In genomic region chr17:13562271-13562800, GRCh38 we compare ENCODE assay signal across 12 cellular contexts. TPM values are rescaled to one million over a fixed set of nuclear protein-coding genes. Genes with fewer than 3 reads are reported as not detected.
A peak's percentile ranks its signal among the peaks of the same experiment; 100 is the strongest.
DNase-seq lines count a peak whose midpoint lies in the region; ATAC-seq, FAIRE-seq and TF ChIP-seq lines count a peak whose summit lies in the region.
"Had no signal": no experiment of that assay in that cellular context is flagged by ENCODE, and none has a peak within 500 bp of the region (broad histone marks: within the 10 kb centered on the region; RNA-seq: fewer than 3 reads in every experiment).

No MANE protein-coding gene starts in this region.

- no peak overlapping the region for H3K4me3 ChIP-seq in K562
- H3K4me3 ChIP-seq in stomach = no peak overlapping the region
- H3K4me3 ChIP-seq: gastrocnemius medialis had no signal

- TF ChIP-seq CTCF in K562 (IDR thresholded peaks at IDR 0.05 in 2 of 3, conservative IDR thresholded peaks at IDR 0.05 in 1 of 3; ENCODE audit: insufficient read depth in 2 of 3, low read depth in 1 of 3, low read length in 3 of 3) = no peak
- TF ChIP-seq CTCF in stomach (IDR thresholded peaks at IDR 0.05) = no peak

- H3K4me2 ChIP-seq in K562 (ENCODE audit: insufficient read depth, low read length) = peak overlapping the region; percentile 25

- H3K9me3 ChIP-seq in K562 (replicated peaks; ENCODE audit: control insufficient read depth, insufficient read depth, low read depth, low read length) (no peaks in the 10 kb centered on the region; the same call in 1 of the 2 replicates), stomach (peaks cover 0 to 7% (median 6%) of the 10 kb centered on the region in 4 donors)
- H3K9me3 ChIP-seq: gastrocnemius medialis had no signal

- TF ChIP-seq EP300 in K562 (IDR thresholded peaks at IDR 0.05; ENCODE audit: low read length) (no peak), stomach (IDR thresholded peaks at IDR 0.05) (no peak)

- H3K9me1 ChIP-seq in K562 (ENCODE audit: control insufficient read depth, insufficient read depth, low read length) = no peaks in the 10 kb centered on the region

- BruUV-seq in K562 (replicated peaks; lab: Mats Ljungman, UMichigan) = no TSS peak

- H3K27ac ChIP-seq in K562 (ENCODE audit: extremely low read depth, low read depth, low read length) (peak overlapping the region; percentile 40; the same call in 1 of the 3 replicates), stomach (no peak overlapping the region)
- H3K27ac ChIP-seq: gastrocnemius medialis had no signal

- H4K20me1 ChIP-seq in K562 (replicated peaks; ENCODE audit: control insufficient read depth, insufficient read depth, low read length) = no peaks in the 10 kb centered on the region

- no peaks in the 10 kb centered on the region; the same call in 1 of the 3 replicates for H3K79me2 ChIP-seq in K562 (ENCODE audit: control insufficient read depth, insufficient read depth, low read length)

- intact Hi-C loops in K562 (cut with micrococcal nuclease) = no loop called here
- intact Hi-C loops in stomach (cut with DNase I; ENCODE audit: low total_unique reads) = no loop called here

- 31% methylated on average over 10 of the region's 13 CpGs for WGBS in K562 (ENCODE audit: insufficient coverage, low coverage, missing lambda C conversion rate)
- 66 to 75% (median 73%) methylated on average over 13 of the region's 13 CpGs for WGBS in stomach, 5 donors

- H3K36me3 ChIP-seq in K562 (ENCODE audit: control insufficient read depth, insufficient read depth, low read length) (0 out of 3 replicates have a peak, but pooled peaks cover 3% of the 10 kb centered on the region), stomach (no peaks in the 10 kb centered on the region)
- H3K36me3 ChIP-seq: gastrocnemius medialis had no signal

- TF ChIP-seq POLR2A in K562 (conservative IDR thresholded peaks at IDR 0.05) (no peak), stomach (IDR thresholded peaks at IDR 0.05) (no peak)

- in situ Hi-C loops in ACHN (cut with HindIII; ENCODE audit: low pct_ligation_motif_present, low pct_unique_long_range_greater_than_20kb, low sequenced_read_pairs) = no loop called here
- in situ Hi-C loops in K562 (cut with MboI) = no loop called here

- no peak for TF ChIP-seq RAD21 in K562 (CRISPR knock-in tag; conservative IDR thresholded peaks at IDR 0.05 in 1 of 2, IDR thresholded peaks at IDR 0.05 in 1 of 2)

- 0 out of 4 replicates have a peak overlapping the region, but pooled peaks of 1 of the 2 experiments have one; percentile 28 for H3K9ac ChIP-seq in K562 (ENCODE audit: insufficient read depth in 1 of 2, low read depth in 2 of 2, low read length in 2 of 2)

- H3K27me3 ChIP-seq in K562 (ENCODE audit: control insufficient read depth in 2 of 2, insufficient read depth in 2 of 2, low read length in 2 of 2) = no peaks in the 10 kb centered on the region
- H3K27me3 ChIP-seq in stomach = no peaks in the 10 kb centered on the region
- H3K27me3 ChIP-seq: gastrocnemius medialis had no signal

- DNase-seq in ACHN = peak; percentile 98
- DNase-seq in HS-5 (ENCODE audit: low read depth) = peak; percentile 89
- DNase-seq in K562 (ENCODE audit: extremely low read depth in 1 of 4, low spot score in 3 of 4) = peak in 2 of 4 experiments; percentile 31 to 49
- DNase-seq in kidney tubule cell (ENCODE audit: low spot score) = peak; percentile 91
- no peak for DNase-seq in Ammon's horn (ENCODE audit: low spot score)
- DNase-seq in NCI-H187 treated with DMSO at 0.1 percent for 48 hours (lab: John Stamatoyannopoulos, UW) = no peak
- no peak for DNase-seq in AG08395 (ENCODE audit: low spot score)
- DNase-seq in stomach = no peak
- DNase-seq: activated CD4-positive, alpha-beta memory T cell treated with anti-CD3 and anti-CD28 coated beads for 36 hours; Karpas-422; stimulated activated naive CD8-positive, alpha-beta T cell treated with anti-CD3 and anti-CD28 coated beads, Interleukin-15, Interleukin-2, amounts not matched to agents 100 U/mL and 50 U/mL, for 24 hours had no signal

- peak; percentile 79 for FAIRE-seq in K562 (lab: Jason Lieb, UNC)

- ATAC-seq in K562 = peak; percentile 80
- ATAC-seq: stimulated activated naive CD8-positive, alpha-beta T cell treated with anti-CD3 and anti-CD28 coated beads, Interleukin-15, Interleukin-2, amounts not matched to agents 100 U/mL and 50 U/mL, for 24 hours had no signal

- peak overlapping the region; percentile 59; the same call in 1 of the 2 replicates for H2AFZ ChIP-seq in K562 (ENCODE audit: low read depth, low read length)

- H3K4me1 ChIP-seq in K562 (replicated peaks in 1 of 2; ENCODE audit: control insufficient read depth in 2 of 2, insufficient read depth in 2 of 2, low read length in 2 of 2) = peaks cover 9 to 20% of the 10 kb centered on the region in 2 experiments; a peak in 4 of 5 replicates
- H3K4me1 ChIP-seq in stomach = no peaks in the 10 kb centered on the region
- H3K4me1 ChIP-seq: gastrocnemius medialis had no signal

- POLR2A ChIA-PET in K562 (lab: Yijun Ruan, JAX) = interaction anchor here (0.8 to 1.1 kb wide), 3 partner anchors 13 to 23 kb away, joined by 3 to 6 read pairs (median 3); no protein-coding TSS in a partner anchor

- CTCF ChIA-PET in K562 (lab: Yijun Ruan, JAX; ENCODE audit: low intra/inter-chr PET ratio) = no interaction called here

TF ChIP-seq in K562, 482 proteins besides CTCF, POLR2A, EP300 and RAD21 (continues in another document):
- no peak for TF ChIP-seq NCOA6 (IDR thresholded peaks at IDR 0.05)
- TF ChIP-seq ATF3 (IDR thresholded peaks at IDR 0.05) = peak; percentile 82; the same call in 1 of the 2 replicates
- no peak for TF ChIP-seq ATF3 (CRISPR knock-in tag; conservative IDR thresholded peaks at IDR 0.05)
- no peak for TF ChIP-seq HNRNPL (IDR thresholded peaks at IDR 0.05; ENCODE audit: low read depth, low read length)
- no peak for TF ChIP-seq ZNF3 (CRISPR knock-in tag; IDR thresholded peaks at IDR 0.05)
- TF ChIP-seq HDAC1 (IDR thresholded peaks at IDR 0.05) = no peak
- no peak for TF ChIP-seq JUN (IDR thresholded peaks at IDR 0.05; ENCODE audit: borderline replicate concordance, low read depth, low read length)
- TF ChIP-seq JUN (CRISPR knock-in tag; IDR thresholded peaks at IDR 0.05; ENCODE audit: borderline replicate concordance) = no peak
- no peak for TF ChIP-seq TBP (optimal IDR thresholded peaks at IDR 0.05; ENCODE audit: low read depth, low read length)
- no peak for TF ChIP-seq ZFP36 (IDR thresholded peaks at IDR 0.05; ENCODE audit: low read depth, low read length, partially characterized antibody)
- TF ChIP-seq ARID1B (IDR thresholded peaks at IDR 0.05) = peak; percentile 27; the same call in 1 of the 2 replicates
- peak; percentile 46 for TF ChIP-seq FOSL1 (tag; conservative IDR thresholded peaks at IDR 0.05)
- no peak for TF ChIP-seq ZBTB26 (CRISPR knock-in tag; IDR thresholded peaks at IDR 0.05)

RNA-seq across cellular contexts. Expression of gene HS3ST3A1, which starts 39.4 kb away (rescaled TPM):
- 3.4 and 11.5 TPM in 2 replicates for total RNA-seq in K562 (2011; cell fraction: chromatin; rRNA removed; ENCODE audit: low replicate concordance)
- total RNA-seq in K562 (2011; cell fraction: nucleolus; rRNA removed) = 17.2 and 19.7 TPM in 2 replicates
- 7.4 and 8.5 TPM in 2 replicates for total RNA-seq in K562 (2011; cell fraction: nucleoplasm; rRNA removed)
- total RNA-seq in K562 (2014; rRNA removed) = 14.8 and 18.5 TPM in 2 replicates
- 1.2 and 1.5 TPM in 2 replicates for total RNA-seq in K562 (2014; rRNA removed; fragmentation: Illumina TruSeq; extraction: Trizol)
- 8.0 and 8.1 TPM in 2 replicates for total RNA-seq in K562 (2015; rRNA removed; fragmentation: Illumina TruSeq; extraction: Trizol)
- 11.7 and 12.0 TPM in 2 replicates for total RNA-seq in K562 (2021)
- 2.3 TPM in 2 replicates for polyA plus RNA-seq in K562 (2011; rRNA removed)
- polyA plus RNA-seq in K562 (2011; cell fraction: cytosol; rRNA removed) = 5.0 and 13.1 TPM in 2 replicates
- 2.2 and 4.5 TPM in 2 replicates for polyA plus RNA-seq in K562 (2011; cell fraction: nucleus; rRNA removed)
- polyA plus RNA-seq in K562 (2012) = 5.5 and 6.8 TPM in 2 replicates
- 1.7 and 9.6 TPM in 2 replicates for polyA plus RNA-seq in K562 (2014; fragmentation: Illumina TruSeq; extraction: Trizol)
- under 1 TPM; 0.25 to 0.39 TPM for polyA plus RNA-seq in K562 (2014; fragmentation: Nextera tagmentation; extraction: Ambion mirVana)
- polyA plus RNA-seq in K562 (2014; rRNA removed) = 6.6 and 9.1 TPM in 2 replicates
- 0.33 and 1.4 TPM in 2 replicates for polyA minus RNA-seq in K562 (2011; rRNA and poly(A)+ RNA removed)
- 11.8 and 18.3 TPM in 2 replicates for polyA minus RNA-seq in K562 (2011; cell fraction: cytosol; rRNA and poly(A)+ RNA removed)
- 10.0 and 15.2 TPM in 2 replicates for polyA minus RNA-seq in K562 (2011; cell fraction: nucleus; rRNA and poly(A)+ RNA removed)
- total RNA-seq in stomach = 10 to 100 TPM in 1 of 5 donors, 1 to 10 TPM in 3, not detected in 1; 1.8 to 10.7 (median 5.8) TPM
- polyA plus RNA-seq in stomach = 1 to 10 TPM in 1 of 3 donors, under 1 TPM in 2; 0.56 to 1.1 (median 0.63) TPM

Comparison
In these comparisons a context has a peak if more than half of its experiments do, and no peak if none do; other contexts are left out.
1. DNase-seq: peak in ACHN (single experiment), HS-5 (single experiment) and kidney tubule cell (single experiment); none in Ammon's horn (single experiment), NCI-H187 treated with DMSO at 0.1 percent for 48 hours (single experiment), AG08395 (single experiment) and stomach (single experiment).